In genomic region chr6:170084166-170084730, GRCh38 we compare ENCODE assay signal across 23 cellular contexts.
"Had no signal": no experiment of that assay in that cellular context is flagged by ENCODE, and none has a peak within 500 bp of the region (broad histone marks: within the 10 kb centered on the region; RNA-seq: fewer than 3 reads in every experiment).

No MANE protein-coding gene starts in this region.

- DNase-seq: activated naive CD4-positive, alpha-beta T cell treated with Interleukin-2 at 50 U/mL for 16 hours; activated naive CD8-positive, alpha-beta T cell treated with anti-CD3 and anti-CD28 coated beads for 36 hours; effector memory CD8-positive, alpha-beta T cell; glutamatergic neuron; hippocampal formation; mammary epithelial cell; midbrain; natural killer cell; stimulated activated CD4-positive, alpha-beta T cell treated with anti-CD3 and anti-CD28 coated beads, Interleukin-2, amount 100 ng/mL, for 48 hours; stimulated activated naive CD4-positive, alpha-beta T cell treated with Interleukin-2 at 50 U/mL for 16 hours; T-helper 1 cell; WERI-Rb-1 had no signal

- H3K27me3 ChIP-seq: pancreas, sigmoid colon, SJSA1 had no signal

- H3K4me1 ChIP-seq: pancreas, SJSA1 had no signal

- H3K9me3 ChIP-seq: esophagus muscularis mucosa, pancreas, sigmoid colon had no signal

- ATAC-seq: activated T-helper 17 cell treated with anti-CD3 and anti-CD28 coated beads, Interleukin-2, amount 50 U/mL, for 72 hours; effector memory CD8-positive, alpha-beta T cell; natural killer cell; pancreas had no signal

- H3K4me3 ChIP-seq: dorsolateral prefrontal cortex, pancreas, sigmoid colon, SJSA1, smooth muscle cell had no signal

- H3K27ac ChIP-seq: pancreas, SJSA1, WERI-Rb-1 had no signal

- FAIRE-seq: astrocyte, colon, frontal cortex, pancreas, TTC549 had no signal

- H3K36me3 ChIP-seq: esophagus muscularis mucosa, pancreas, sigmoid colon, SJSA1, WERI-Rb-1 had no signal
